ENCODE assay signal across 8 cellular contexts in genomic region chr7:151759591-151760042, GRCh38.
DNase-seq lines count a peak whose midpoint lies in the region; ATAC-seq and TF ChIP-seq lines count a peak whose summit lies in the region.

No MANE protein-coding gene starts in this region.

- no peak overlapping the region for H2AFZ ChIP-seq in KMS-11 (ENCODE audit: low read depth)

- TF ChIP-seq CTCF in KMS-11 (conservative IDR thresholded peaks at IDR 0.05; ENCODE audit: low read depth, low read length) (peak; percentile 100), cardiac muscle cell (IDR thresholded peaks at IDR 0.05; ENCODE audit: low read depth, low read length) (peak; percentile 84)

- DNase-seq in SHP77 (lab: John Stamatoyannopoulos, UW): peak; percentile 57 to 63
- no peak for DNase-seq in SHP77 treated with DMSO at 0.1 percent for 48 hours (lab: John Stamatoyannopoulos, UW)
- DNase-seq in SJSA1 (ENCODE audit: low read depth in 1 of 2, low spot score in 2 of 2): peak; percentile 64 to 76
- peak; percentile 63 for DNase-seq in activated naive CD8-positive, alpha-beta T cell treated with anti-CD3 and anti-CD28 coated beads for 36 hours
- peak; percentile 76 to 86 for DNase-seq in cardiac muscle cell (ENCODE audit: low read depth in 1 of 2, low spot score in 1 of 2)
- peak; percentile 39 for DNase-seq in putamen (ENCODE audit: low spot score)

- ATAC-seq in HG03432 (IDR thresholded peaks at IDR 0.05; ENCODE audit: unreplicated experiment): no peak

- peaks cover 2% of the 10 kb centered on the region for H3K36me3 Mint-ChIP-seq in activated naive CD8-positive, alpha-beta T cell treated with anti-CD3 and anti-CD28 coated beads for 36 hours

- no peaks in the 10 kb centered on the region for H3K9me3 Mint-ChIP-seq in activated naive CD8-positive, alpha-beta T cell treated with anti-CD3 and anti-CD28 coated beads for 36 hours

- H3K27me3 Mint-ChIP-seq in activated naive CD8-positive, alpha-beta T cell treated with anti-CD3 and anti-CD28 coated beads for 36 hours: no peaks in the 10 kb centered on the region

- H4K20me1 ChIP-seq in KMS-11 (ENCODE audit: insufficient read depth): no peaks in the 10 kb centered on the region

- H3K4me1 ChIP-seq in KMS-11 (ENCODE audit: low read depth, poor library complexity, severe bottlenecking): no peaks in the 10 kb centered on the region
- peaks cover 49% of the 10 kb centered on the region for H3K4me1 ChIP-seq in SJSA1 (replicated peaks)
- no peaks in the 10 kb centered on the region for H3K4me1 ChIP-seq in cardiac muscle cell (ENCODE audit: low read depth)

- no peaks in the 10 kb centered on the region for H3K79me2 ChIP-seq in KMS-11 (ENCODE audit: insufficient read depth, low read depth)

- no peaks in the 10 kb centered on the region for H3K36me3 ChIP-seq in KMS-11 (ENCODE audit: insufficient read depth)
- H3K36me3 ChIP-seq in SJSA1: no peaks in the 10 kb centered on the region
- H3K36me3 ChIP-seq in cardiac muscle cell: no peaks in the 10 kb centered on the region

- H3K9me3 ChIP-seq in SJSA1 (replicated peaks): no peaks in the 10 kb centered on the region
- no peaks in the 10 kb centered on the region for H3K9me3 ChIP-seq in cardiac muscle cell (ENCODE audit: low read depth)

- H3K27ac Mint-ChIP-seq in activated naive CD8-positive, alpha-beta T cell treated with anti-CD3 and anti-CD28 coated beads for 36 hours: no peak overlapping the region

- no peaks in the 10 kb centered on the region for H3K27me3 ChIP-seq in KMS-11 (ENCODE audit: insufficient read depth, low read depth)
- no peaks in the 10 kb centered on the region for H3K27me3 ChIP-seq in SJSA1 (replicated peaks)
- H3K27me3 ChIP-seq in cardiac muscle cell: no peaks in the 10 kb centered on the region

- no peak overlapping the region for H3K4me3 Mint-ChIP-seq in activated naive CD8-positive, alpha-beta T cell treated with anti-CD3 and anti-CD28 coated beads for 36 hours

- H3K4me3 ChIP-seq in KMS-11 (IDR thresholded peaks at IDR 0.05; ENCODE audit: insufficient read depth, low read depth, low read length): no peak overlapping the region
- H3K4me3 ChIP-seq in SJSA1: no peak overlapping the region
- H3K4me3 ChIP-seq in cardiac muscle cell: no peak overlapping the region

- H3K4me2 ChIP-seq in KMS-11: no peak overlapping the region

- H3K27ac ChIP-seq in KMS-11 (no peak overlapping the region), SJSA1 (no peak overlapping the region), cardiac muscle cell (no peak overlapping the region)

- peaks cover 22% of the 10 kb centered on the region for H3K4me1 Mint-ChIP-seq in activated naive CD8-positive, alpha-beta T cell treated with anti-CD3 and anti-CD28 coated beads for 36 hours

- H3K9ac ChIP-seq in KMS-11: no peak overlapping the region
